9 cellular contexts compared by ENCODE assay signal in genomic region chr6:139597781-139598368, GRCh38.
DNase-seq lines count a peak whose midpoint lies in the region; ATAC-seq and TF ChIP-seq lines count a peak whose summit lies in the region.
"Had no signal": no experiment of that assay in that cellular context is flagged by ENCODE, and none has a peak within 500 bp of the region (broad histone marks: within the 10 kb centered on the region; RNA-seq: fewer than 3 reads in every experiment).

No MANE protein-coding gene starts in this region.

- H3K36me3 ChIP-seq in left ventricle myocardium inferior, result no peaks in the 10 kb centered on the region

- H3K4me3 ChIP-seq in left ventricle myocardium inferior, result no peak overlapping the region

- TF ChIP-seq CTCF in VCaP (conservative IDR thresholded peaks at IDR 0.05) (no peak), left ventricle myocardium inferior (IDR thresholded peaks at IDR 0.05; ENCODE audit: borderline replicate concordance) (no peak)

- no peaks in the 10 kb centered on the region for H3K27me3 ChIP-seq in left ventricle myocardium inferior (ENCODE audit: low read depth)

- peaks cover 0 to 2% of the 10 kb centered on the region in 2 donors for H3K27me3 Mint-ChIP-seq in stimulated activated naive B cell treated with anti-CD40 and anti-IgM and Interleukin-4, amounts not matched to agents 10 μg/mL and 1 μg/mL and 100 μg/mL, for 72 hours

- intact Hi-C loops in left ventricle myocardium inferior (cut with micrococcal nuclease), result no loop called here

- H3K27ac Mint-ChIP-seq in stimulated activated naive B cell treated with anti-CD40 and anti-IgM and Interleukin-4, amounts not matched to agents 10 μg/mL and 1 μg/mL and 100 μg/mL, for 72 hours, result no peak overlapping the region

- no peak overlapping the region for H3K4me3 Mint-ChIP-seq in stimulated activated naive B cell treated with anti-CD40 and anti-IgM and Interleukin-4, amounts not matched to agents 10 μg/mL and 1 μg/mL and 100 μg/mL, for 72 hours

- ATAC-seq in stimulated activated naive B cell treated with anti-CD40 and anti-IgM and Interleukin-4, amounts not matched to agents 10 μg/mL and 1 μg/mL and 100 μg/mL, for 72 hours (replicated peaks), result no peak

- H3K4me1 Mint-ChIP-seq in stimulated activated naive B cell treated with anti-CD40 and anti-IgM and Interleukin-4, amounts not matched to agents 10 μg/mL and 1 μg/mL and 100 μg/mL, for 72 hours, result peaks cover 11 to 26% of the 10 kb centered on the region in 2 donors

- peak overlapping the region; percentile 37 for H3K27ac ChIP-seq in VCaP
- peak overlapping the region; percentile 51 for H3K27ac ChIP-seq in left ventricle myocardium inferior (replicated peaks)

- H3K9me3 ChIP-seq in left ventricle myocardium inferior (replicated peaks), result no peaks in the 10 kb centered on the region

- peak; percentile 94 for DNase-seq in GM04504 (ENCODE audit: low read depth)
- peak; percentile 51 for DNase-seq in left ventricle myocardium inferior
- peak; percentile 86 for DNase-seq in renal cortical epithelial cell (ENCODE audit: low read depth)
- DNase-seq in NCI-H2107 treated with DMSO at 0.1 percent for 48 hours (lab: John Stamatoyannopoulos, UW; ENCODE audit: unreplicated experiment), result no peak
- no peak for DNase-seq in stimulated activated naive B cell treated with anti-CD40 and anti-IgM and Interleukin-4, amounts not matched to agents 10 μg/mL and 1 μg/mL and 100 μg/mL, for 72 hours
- DNase-seq in NCI-H524 treated with DMSO at 0.1 percent for 48 hours (lab: John Stamatoyannopoulos, UW), result no peak
- DNase-seq in activated T-cell treated with anti-CD3 and anti-CD28 coated beads, Interleukin-2, amount 50 U/mL, for 48 hours, result no peak
- DNase-seq: activated CD4-positive, CD25-positive, alpha-beta regulatory T cell had no signal

- no peaks in the 10 kb centered on the region for H3K9me3 Mint-ChIP-seq in stimulated activated naive B cell treated with anti-CD40 and anti-IgM and Interleukin-4, amounts not matched to agents 10 μg/mL and 1 μg/mL and 100 μg/mL, for 72 hours

- peaks cover 27% of the 10 kb centered on the region for H3K4me1 ChIP-seq in left ventricle myocardium inferior

- no peaks in the 10 kb centered on the region for H3K36me3 Mint-ChIP-seq in stimulated activated naive B cell treated with anti-CD40 and anti-IgM and Interleukin-4, amounts not matched to agents 10 μg/mL and 1 μg/mL and 100 μg/mL, for 72 hours

Comparison
In these comparisons a context has a peak if more than half of its experiments do, and no peak if none do; other contexts are left out.
1. DNase-seq: peak in GM04504 (single experiment), left ventricle myocardium inferior (single experiment) and renal cortical epithelial cell (single experiment); none in NCI-H2107 treated with DMSO at 0.1 percent for 48 hours (single experiment), stimulated activated naive B cell treated with anti-CD40 and anti-IgM and Interleukin-4, amounts not matched to agents 10 μg/mL and 1 μg/mL and 100 μg/mL, for 72 hours (single experiment), NCI-H524 treated with DMSO at 0.1 percent for 48 hours (single experiment) and activated T-cell treated with anti-CD3 and anti-CD28 coated beads, Interleukin-2, amount 50 U/mL, for 48 hours (0 of 2).